ENCODE assay signal across 13 cellular contexts in the genomic region with DNA sequence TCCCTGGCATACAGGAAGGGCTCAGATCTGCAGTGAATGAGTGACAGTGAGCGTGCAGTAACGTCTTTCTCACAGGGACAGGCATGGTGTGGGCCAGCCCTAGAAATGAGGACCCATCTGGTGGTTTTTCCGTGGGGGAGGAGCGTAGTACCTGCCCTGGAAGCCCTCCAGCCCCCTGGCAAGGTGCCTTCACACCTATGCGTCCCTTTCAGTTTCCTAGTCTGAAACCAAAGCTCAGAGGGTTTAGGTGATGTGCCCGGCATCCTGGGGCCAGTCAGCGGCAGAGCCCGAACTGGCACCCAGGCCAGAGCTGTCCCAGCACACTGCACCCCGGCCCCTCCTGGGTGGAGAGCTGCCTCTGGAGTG. TPM values are rescaled to one million over a fixed set of nuclear protein-coding genes. Genes with fewer than 3 reads are reported as not detected.
DNase-seq lines count a peak whose midpoint lies in the region; ATAC-seq and TF ChIP-seq lines count a peak whose summit lies in the region.
"Had no signal": no experiment of that assay in that cellular context is flagged by ENCODE, and none has a peak within 500 bp of the region (broad histone marks: within the 10 kb centered on the region; RNA-seq: fewer than 3 reads in every experiment).

No MANE protein-coding gene starts in this region.

- ATAC-seq in activated CD8-positive, alpha-beta T cell treated with anti-CD3 and anti-CD28 coated beads, Interleukin-2, amount 10 ng/mL, durations not matched to agents 7 days and 5 days, result peak; percentile 10
- ATAC-seq in HG02571 (IDR thresholded peaks at IDR 0.05; ENCODE audit: unreplicated experiment), result no peak
- ATAC-seq: foreskin keratinocyte, GM12878, right cardiac atrium had no signal

- H3K4me1 Mint-ChIP-seq in activated CD8-positive, alpha-beta T cell treated with anti-CD3 and anti-CD28 coated beads, Interleukin-2, amount 10 ng/mL, durations not matched to agents 7 days and 5 days (ENCODE audit: low read depth), result peaks cover 81% of the 10 kb centered on the region

- no peaks in the 10 kb centered on the region for H3K27me3 Mint-ChIP-seq in activated CD8-positive, alpha-beta T cell treated with anti-CD3 and anti-CD28 coated beads, Interleukin-2, amount 10 ng/mL, durations not matched to agents 7 days and 5 days (ENCODE audit: low read depth)

- peak overlapping the region; percentile 87 for H3K4me3 Mint-ChIP-seq in activated CD8-positive, alpha-beta T cell treated with anti-CD3 and anti-CD28 coated beads, Interleukin-2, amount 10 ng/mL, durations not matched to agents 7 days and 5 days

- H3K36me3 Mint-ChIP-seq in activated CD8-positive, alpha-beta T cell treated with anti-CD3 and anti-CD28 coated beads, Interleukin-2, amount 10 ng/mL, durations not matched to agents 7 days and 5 days (ENCODE audit: low read depth), result peaks cover 59% of the 10 kb centered on the region

- DNase-seq in NCI-H2029 treated with DMSO at 0.1 percent for 48 hours (lab: John Stamatoyannopoulos, UW), result peak; percentile 20
- DNase-seq in activated CD8-positive, alpha-beta T cell treated with anti-CD3 and anti-CD28 coated beads, Interleukin-2, amount 10 ng/mL, durations not matched to agents 7 days and 5 days, result peak; percentile 77
- peak; percentile 71 for DNase-seq in central memory CD4-positive, alpha-beta T cell
- DNase-seq in stimulated activated CD4-positive, alpha-beta T cell treated with anti-CD3 and anti-CD28 coated beads, Interleukin-2, amount 100 ng/mL, for 48 hours, result peak; percentile 48 to 51
- DNase-seq in HEK293T (ENCODE audit: extremely low spot score), result no peak
- no peak for DNase-seq in nucleus accumbens (lab: John Stamatoyannopoulos, UW)
- no peak for DNase-seq in inferior parietal cortex (ENCODE audit: extremely low spot score)
- DNase-seq: foreskin keratinocyte, NCI-H524, transverse colon had no signal

- peak overlapping the region; percentile 94 for H3K27ac Mint-ChIP-seq in activated CD8-positive, alpha-beta T cell treated with anti-CD3 and anti-CD28 coated beads, Interleukin-2, amount 10 ng/mL, durations not matched to agents 7 days and 5 days

- CTCF ChIA-PET in activated CD8-positive, alpha-beta T cell treated with anti-CD3 and anti-CD28 coated beads, Interleukin-2, amount 10 ng/mL, durations not matched to agents 7 days and 5 days (lab: Charles Lee), result interaction anchor here (0.7 to 1.5 kb wide), 6 partner anchors 14 to 253 kb away, joined by 3 to 11 read pairs (median 4); partner anchors contain the start of gene ANAPC16
- CTCF ChIA-PET in HEK293T (lab: Yijun Ruan, JAX), result no interaction called here

- POLR2A ChIA-PET in activated CD8-positive, alpha-beta T cell treated with anti-CD3 and anti-CD28 coated beads, Interleukin-2, amount 10 ng/mL, durations not matched to agents 7 days and 5 days (lab: Charles Lee), result interaction anchor here (0.9 to 3.0 kb wide), 2 partner anchors 24 to 217 kb away, joined by 3 to 15 read pairs; no protein-coding TSS in a partner anchor
- POLR2A ChIA-PET in HEK293T (lab: Yijun Ruan, JAX), result no interaction called here

- no peaks in the 10 kb centered on the region for H3K9me3 Mint-ChIP-seq in activated CD8-positive, alpha-beta T cell treated with anti-CD3 and anti-CD28 coated beads, Interleukin-2, amount 10 ng/mL, durations not matched to agents 7 days and 5 days (ENCODE audit: insufficient read depth)

TF ChIP-seq in HEK293T, 16 proteins besides CTCF, POLR2A, EP300 and RAD21:
- TF ChIP-seq ZNF384 (IDR thresholded peaks at IDR 0.05) (no peak), BHLHE40 (IDR thresholded peaks at IDR 0.05; ENCODE audit: borderline replicate concordance) (no peak), PKNOX1 (IDR thresholded peaks at IDR 0.05) (no peak), HDGF (IDR thresholded peaks at IDR 0.05; ENCODE audit: borderline replicate concordance) (no peak), CTBP1 (IDR thresholded peaks at IDR 0.05; ENCODE audit: borderline replicate concordance) (no peak), FOXM1 (IDR thresholded peaks at IDR 0.05; ENCODE audit: borderline replicate concordance) (no peak), TARDBP (IDR thresholded peaks at IDR 0.05) (no peak), NFRKB (IDR thresholded peaks at IDR 0.05) (no peak), LEF1 (IDR thresholded peaks at IDR 0.05; ENCODE audit: borderline replicate concordance) (no peak), L3MBTL2 (conservative IDR thresholded peaks at IDR 0.05) (no peak), SP1 (IDR thresholded peaks at IDR 0.05) (no peak), ARNT (IDR thresholded peaks at IDR 0.05) (no peak), FOXA1 (IDR thresholded peaks at IDR 0.05) (no peak), FOXK2 (IDR thresholded peaks at IDR 0.05) (no peak), SUZ12 (IDR thresholded peaks at IDR 0.05) (no peak), ELF4 (IDR thresholded peaks at IDR 0.05) (no peak)

RNA-seq across cellular contexts. Expression of gene SPOCK2, which starts 4.3 kb away (rescaled TPM):
- 100 to 1,000 TPM; 261 to 268 TPM for total RNA-seq in activated CD8-positive, alpha-beta T cell treated with anti-CD3 and anti-CD28 coated beads, Interleukin-2, amount 10 ng/mL, durations not matched to agents 7 days and 5 days

Comparison
In these comparisons a context has a peak if more than half of its experiments do, and no peak if none do; other contexts are left out.
1. DNase-seq: peak in NCI-H2029 treated with DMSO at 0.1 percent for 48 hours (single experiment), activated CD8-positive, alpha-beta T cell treated with anti-CD3 and anti-CD28 coated beads, Interleukin-2, amount 10 ng/mL, durations not matched to agents 7 days and 5 days (single experiment), central memory CD4-positive, alpha-beta T cell (single experiment) and stimulated activated CD4-positive, alpha-beta T cell treated with anti-CD3 and anti-CD28 coated beads, Interleukin-2, amount 100 ng/mL, for 48 hours (2 of 2); none in HEK293T (single experiment), nucleus accumbens (0 of 56) and inferior parietal cortex (single experiment).